26 cellular contexts compared by ENCODE assay signal in the genomic region with DNA sequence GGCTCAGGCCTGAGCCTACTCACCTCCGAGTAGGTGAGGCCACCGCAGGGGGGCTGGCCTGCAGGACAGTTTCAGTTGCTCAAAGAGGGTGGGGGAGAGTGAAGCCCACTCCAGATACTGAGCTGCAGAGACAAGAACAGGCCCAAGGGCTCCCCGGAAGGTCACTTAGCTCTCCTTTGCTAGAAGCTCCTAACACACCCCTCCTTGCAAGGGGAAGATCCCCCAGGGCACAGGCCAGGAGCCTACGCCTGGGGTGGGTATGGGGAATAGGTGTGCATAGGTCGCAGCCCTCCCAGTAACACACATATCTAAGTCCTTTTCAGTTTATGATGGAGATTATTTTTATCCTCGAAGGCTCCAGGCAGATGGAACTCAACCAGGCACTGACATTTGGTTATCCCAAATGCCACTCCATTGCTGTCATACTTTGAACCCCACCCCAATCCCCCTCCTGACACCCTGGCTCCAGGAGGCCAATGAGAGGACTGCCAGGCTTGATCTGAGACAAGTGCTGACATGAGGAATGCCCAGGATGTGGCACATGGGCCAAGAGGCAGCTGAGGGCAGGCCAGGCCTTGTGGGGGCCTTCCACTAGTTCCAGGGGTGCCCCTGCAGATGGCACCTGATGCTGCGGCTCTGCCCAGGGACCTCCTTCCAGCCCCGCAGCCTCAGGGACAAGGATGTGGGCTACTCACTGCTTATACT. TPM values are rescaled to one million over a fixed set of nuclear protein-coding genes. Genes with fewer than 3 reads are reported as not detected.
DNase-seq lines count a peak whose midpoint lies in the region; FAIRE-seq and TF ChIP-seq lines count a peak whose summit lies in the region.
"Had no signal": no experiment of that assay in that cellular context is flagged by ENCODE, and none has a peak within 500 bp of the region (broad histone marks: within the 10 kb centered on the region; RNA-seq: fewer than 3 reads in every experiment).

No MANE protein-coding gene starts in this region.

- 67 to 90% methylated on average over 3 to 8 of the region's 8 CpGs for WGBS in transverse colon (ENCODE audit: low coverage in 1 of 2), 2 donors

- H3K27me3 ChIP-seq in bronchial epithelial cell (ENCODE audit: control insufficient read depth, insufficient read depth, low read length) (no peaks in the 10 kb centered on the region), neural progenitor cell (no peaks in the 10 kb centered on the region), transverse colon (no peaks in the 10 kb centered on the region)
- H3K27me3 ChIP-seq: adrenal gland, brain microvascular endothelial cell, uterus had no signal

- TF ChIP-seq EP300 in transverse colon (IDR thresholded peaks at IDR 0.05; ENCODE audit: low read depth): no peak

- H3K9me3 ChIP-seq in neural progenitor cell (ENCODE audit: low read depth) (no peaks in the 10 kb centered on the region), transverse colon (no peaks in the 10 kb centered on the region)
- H3K9me3 ChIP-seq: adrenal gland, SK-N-SH, uterus had no signal

- H3F3A ChIP-seq in neural progenitor cell (ENCODE audit: low read depth): peaks cover 10% of the 10 kb centered on the region

- H3K9me3 Mint-ChIP-seq in neural progenitor cell: no peaks in the 10 kb centered on the region
- H3K9me3 Mint-ChIP-seq: CD4-positive, CD25-positive, alpha-beta regulatory T cell; nephron had no signal

- no peak overlapping the region for H3K9ac ChIP-seq in neural progenitor cell
- H3K9ac ChIP-seq: SK-N-SH had no signal

- H3K4me1 Mint-ChIP-seq in neural progenitor cell: peaks cover 41% of the 10 kb centered on the region

- H3K27ac ChIP-seq in neural progenitor cell: peak overlapping the region; percentile 92
- H3K27ac ChIP-seq in transverse colon: peak overlapping the region in 3 of 4 donors; percentile 4 to 62 (median 8)
- H3K27ac ChIP-seq: brain microvascular endothelial cell, HL-60 had no signal

- H4K20me1 ChIP-seq in neural progenitor cell (ENCODE audit: low read depth): no peaks in the 10 kb centered on the region

- H3K4me2 ChIP-seq in neural progenitor cell: peak overlapping the region; percentile 81
- H3K4me2 ChIP-seq: SK-N-SH had no signal

- H3K27me3 Mint-ChIP-seq in neural progenitor cell (ENCODE audit: insufficient read depth, low read depth): peaks cover 3% of the 10 kb centered on the region
- H3K27me3 Mint-ChIP-seq: CD4-positive, CD25-positive, alpha-beta regulatory T cell had no signal

- H3K27ac Mint-ChIP-seq in neural progenitor cell: peak overlapping the region; percentile 87

- TF ChIP-seq POLR2A in transverse colon (IDR thresholded peaks at IDR 0.05): no peak

- peaks cover 2% of the 10 kb centered on the region for H3K36me3 ChIP-seq in bronchial epithelial cell (ENCODE audit: control insufficient read depth, insufficient read depth, low read length)
- H3K36me3 ChIP-seq in neural progenitor cell: no peaks in the 10 kb centered on the region
- no peaks in the 10 kb centered on the region for H3K36me3 ChIP-seq in transverse colon
- H3K36me3 ChIP-seq: brain microvascular endothelial cell, uterus had no signal

- no peak for FAIRE-seq in bronchial epithelial cell (lab: Jason Lieb, UNC)
- no peak for FAIRE-seq in RCC 7860 (lab: Jason Lieb, UNC)
- FAIRE-seq: H1 had no signal

- H3K4me1 ChIP-seq in neural progenitor cell: peaks cover 36% of the 10 kb centered on the region
- peaks cover 5 to 10% (median 6%) of the 10 kb centered on the region in 4 donors for H3K4me1 ChIP-seq in transverse colon
- H3K4me1 ChIP-seq: uterus had no signal

- TF ChIP-seq CTCF in bronchial epithelial cell (IDR thresholded peaks at IDR 0.05; ENCODE audit: insufficient read depth, low read length, severe bottlenecking): no peak
- no peak for TF ChIP-seq CTCF in neural progenitor cell (IDR thresholded peaks at IDR 0.05)
- TF ChIP-seq CTCF in transverse colon (IDR thresholded peaks at IDR 0.05): no peak

- H3K36me3 Mint-ChIP-seq in neural progenitor cell: peaks cover 10% of the 10 kb centered on the region

- H3K4me3 ChIP-seq in bronchial epithelial cell (ENCODE audit: low read depth, low read length): no peak overlapping the region
- H3K4me3 ChIP-seq in neural progenitor cell: no peak overlapping the region
- H3K4me3 ChIP-seq in transverse colon: no peak overlapping the region
- H3K4me3 ChIP-seq: adrenal gland, skin epidermis, uterus had no signal

- H3K4me3 Mint-ChIP-seq in neural progenitor cell: peak overlapping the region; percentile 58
- H3K4me3 Mint-ChIP-seq: CD4-positive, CD25-positive, alpha-beta regulatory T cell had no signal

- DNase-seq in bronchial epithelial cell (ENCODE audit: low read depth): peak; percentile 21
- DNase-seq in cardiac septum (ENCODE audit: low spot score): peak; percentile 82
- DNase-seq in neural progenitor cell (ENCODE audit: low spot score): no peak
- DNase-seq in transverse colon: no peak
- no peak for DNase-seq in hippocampal formation (lab: John Stamatoyannopoulos, UW)
- no peak for DNase-seq in ureter (ENCODE audit: low spot score)
- DNase-seq in RCC 7860 (ENCODE audit: low spot score): no peak
- DNase-seq: activated naive CD4-positive, alpha-beta T cell treated with Interleukin-2 at 50 U/mL for 16 hours; activated T-cell treated with anti-CD3 and anti-CD28 coated beads, Interleukin-2, amount 50 U/mL, for 48 hours; adrenal gland; brain microvascular endothelial cell; CD4-positive, CD25-positive, alpha-beta regulatory T cell; cortex of kidney; head of caudate nucleus; IMR-90; NCI-H1092; NCI-H187; RPMI8226; SK-N-SH; T-helper 2 cell; uterus had no signal

- H3K79me2 ChIP-seq in neural progenitor cell (ENCODE audit: low read depth): no peaks in the 10 kb centered on the region

- intact Hi-C loops in cardiac septum (cut with DNase I): no loop called here
- intact Hi-C loops in transverse colon (cut with DNase I; ENCODE audit: low total_unique reads): no loop called here

- no peak overlapping the region for H2AFZ ChIP-seq in neural progenitor cell (replicated peaks)

- in situ Hi-C loops in transverse colon (cut with MboI; ENCODE audit: low pct_ligation_motif_present in 1 of 4, low pct_unique_long_range_greater_than_20kb in 1 of 4, low sequenced_read_pairs in 3 of 4): loop anchor here in 1 of 4 donors (25.0 kb wide), 1 partner anchor 251 kb away; no protein-coding TSS in a partner anchor

RNA-seq across cellular contexts. Expression of gene MUSTN1, which starts 1.1 kb away (rescaled TPM):
- not detected in 2 replicates for total RNA-seq in bronchial epithelial cell
- 15.9 TPM for total RNA-seq in cardiac septum
- 2.0 and 10.8 TPM in 2 replicates for total RNA-seq in neural progenitor cell (ENCODE audit: low replicate concordance)
- 10 to 100 TPM in 2 of 4 donors, 1 to 10 TPM in 2; 3.0 to 26.5 (median 11.8) TPM for total RNA-seq in transverse colon
- 15.9 TPM for total RNA-seq in ureter
- total RNA-seq: IMR-90 had no signal

RNA-seq across cellular contexts. Expression of gene ITIH4, which starts 5.4 kb away (rescaled TPM):
- total RNA-seq in bronchial epithelial cell (0.26 and 1.8 TPM in 2 replicates), cardiac septum (3.2 TPM), neural progenitor cell (ENCODE audit: low replicate concordance) (1.1 and 2.4 TPM in 2 replicates), transverse colon (1 to 10 TPM in 3 of 4 donors, under 1 TPM in 1; 0.60 to 9.5 (median 4.9) TPM), ureter (37.1 TPM)

RNA-seq across cellular contexts. Expression of gene ITIH3, which starts 41.3 kb away (rescaled TPM):
- not detected in 2 replicates for total RNA-seq in bronchial epithelial cell
- 0.78 TPM for total RNA-seq in cardiac septum
- total RNA-seq in neural progenitor cell (ENCODE audit: low replicate concordance): not detected in 2 replicates
- total RNA-seq in transverse colon: 1 to 10 TPM in 1 of 4 donors, under 1 TPM in 1, not detected in 2; 0.27 to 1.6 TPM
- 4.6 TPM for total RNA-seq in ureter
- total RNA-seq: CD4-positive, CD25-positive, alpha-beta regulatory T cell; H1 had no signal

RNA-seq across cellular contexts. Expression of gene ITIH1, which starts 58.5 kb away (rescaled TPM):
- total RNA-seq in bronchial epithelial cell: not detected in 2 replicates
- 0.35 TPM for total RNA-seq in cardiac septum
- total RNA-seq in neural progenitor cell (ENCODE audit: low replicate concordance): not detected in 2 replicates
- not detected for total RNA-seq in transverse colon
- not detected for total RNA-seq in ureter
- total RNA-seq: CD4-positive, CD25-positive, alpha-beta regulatory T cell; H1; IMR-90; mesenteric fat pad had no signal

Comparison
In these comparisons a context has a peak if more than half of its experiments do, and no peak if none do; other contexts are left out.
1. DNase-seq: peak in bronchial epithelial cell (single experiment) and cardiac septum (single experiment); none in neural progenitor cell (single experiment), transverse colon (single experiment), hippocampal formation (0 of 2), ureter (single experiment) and RCC 7860 (single experiment).